ENCODE assay signal across 10 cellular contexts in the genomic region with DNA sequence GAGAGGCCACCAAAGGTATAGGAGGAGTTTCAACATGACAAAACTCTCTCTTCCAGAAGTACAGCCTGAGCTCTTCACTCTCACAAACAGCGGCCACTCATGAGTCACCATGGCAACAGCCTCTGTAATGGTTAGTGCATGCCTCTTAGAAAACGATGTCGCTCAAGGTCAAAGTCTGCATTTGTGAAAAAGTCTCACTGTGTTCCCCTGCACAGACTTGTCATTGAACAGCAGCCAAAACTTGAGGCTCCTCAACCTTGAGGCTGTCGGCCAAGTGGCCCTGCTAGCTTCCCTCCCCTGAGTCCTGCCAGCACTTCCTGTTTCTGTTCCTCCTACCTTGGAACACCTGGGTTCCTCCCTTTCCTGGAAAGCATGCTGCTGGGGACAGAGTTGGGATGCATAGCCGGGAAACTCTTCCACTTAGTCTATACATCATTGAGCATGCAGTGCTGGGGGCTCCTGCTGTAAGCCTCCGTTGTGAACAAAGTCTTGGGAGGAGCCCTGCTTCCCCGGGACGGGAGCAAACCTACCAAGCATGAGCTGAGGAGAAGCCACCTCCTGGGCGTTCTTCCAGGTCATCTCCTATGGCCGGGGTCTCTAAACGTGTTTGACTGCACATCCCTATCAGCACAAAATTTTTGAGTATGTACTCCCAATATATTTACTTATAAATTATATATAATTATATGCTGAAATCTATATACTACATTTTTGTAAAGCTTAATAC.
DNase-seq lines count a peak whose midpoint lies in the region; ATAC-seq and TF ChIP-seq lines count a peak whose summit lies in the region.
"Had no signal": no experiment of that assay in that cellular context is flagged by ENCODE, and none has a peak within 500 bp of the region (broad histone marks: within the 10 kb centered on the region; RNA-seq: fewer than 3 reads in every experiment).

No MANE protein-coding gene starts in this region.

- H3K4me1 ChIP-seq in CD8-positive, alpha-beta T cell (ENCODE audit: insufficient read depth, low read length), result no peaks in the 10 kb centered on the region
- H3K4me1 ChIP-seq: sigmoid colon had no signal

- no peak for TF ChIP-seq CTCF in retinal pigment epithelial cell (conservative IDR thresholded peaks at IDR 0.05; ENCODE audit: low read depth, low read length)
- no peak for TF ChIP-seq CTCF in CD8-positive, alpha-beta T cell (IDR thresholded peaks at IDR 0.05)

- intact Hi-C loops in CD8-positive, alpha-beta T cell (cut with DNase I, micrococcal nuclease), result no loop called here

- no peaks in the 10 kb centered on the region for H3K27me3 ChIP-seq in CD8-positive, alpha-beta T cell (ENCODE audit: insufficient read depth, low read length)
- H3K27me3 ChIP-seq: sigmoid colon had no signal

- H3K27ac ChIP-seq in CD8-positive, alpha-beta T cell (ENCODE audit: low read depth, low read length), result no peak overlapping the region
- H3K27ac ChIP-seq: 22Rv1, sigmoid colon had no signal

- H3K36me3 ChIP-seq in CD8-positive, alpha-beta T cell (ENCODE audit: insufficient read depth, low read length), result no peaks in the 10 kb centered on the region
- H3K36me3 ChIP-seq: sigmoid colon had no signal

- no peaks in the 10 kb centered on the region for H3K9me3 ChIP-seq in CD8-positive, alpha-beta T cell (ENCODE audit: low read length)
- H3K9me3 ChIP-seq: sigmoid colon had no signal

- POLR2A ChIA-PET in CD8-positive, alpha-beta T cell (lab: Charles Lee), result no interaction called here

- no peaks in the 10 kb centered on the region for H3K36me3 Mint-ChIP-seq in CD8-positive, alpha-beta T cell

- no peaks in the 10 kb centered on the region for H3K9me3 Mint-ChIP-seq in CD8-positive, alpha-beta T cell

- no peak for ATAC-seq in CD8-positive, alpha-beta T cell

- peak; percentile 71 for DNase-seq in DMS 273 (lab: John Stamatoyannopoulos, UW; ENCODE audit: unreplicated experiment)
- DNase-seq in DMS 273 treated with DMSO at 0.1 percent for 48 hours (lab: John Stamatoyannopoulos, UW), result no peak
- peak; percentile 3 for DNase-seq in NCI-H446 treated with DMSO at 0.1 percent for 48 hours (lab: John Stamatoyannopoulos, UW)
- peak; percentile 19 for DNase-seq in fibroblast of gingiva (ENCODE audit: low read depth)
- peak; percentile 5 for DNase-seq in retinal pigment epithelial cell (ENCODE audit: low read depth)
- no peak for DNase-seq in effector CD8-positive, alpha-beta T cell (lab: John Stamatoyannopoulos, UW)
- no peak for DNase-seq in GM19240 (ENCODE audit: insufficient read length, low spot score)
- DNase-seq in CD8-positive, alpha-beta T cell, result no peak
- DNase-seq: sigmoid colon had no signal

- H3K27me3 Mint-ChIP-seq in CD8-positive, alpha-beta T cell (ENCODE audit: low read depth), result peaks cover 7% of the 10 kb centered on the region

- CTCF ChIA-PET in CD8-positive, alpha-beta T cell (lab: Charles Lee), result no interaction called here

- H3K4me3 Mint-ChIP-seq in CD8-positive, alpha-beta T cell, result no peak overlapping the region

- H3K4me3 ChIP-seq in retinal pigment epithelial cell (ENCODE audit: low read length), result peak overlapping the region; percentile 20
- H3K4me3 ChIP-seq in CD8-positive, alpha-beta T cell (ENCODE audit: low read depth, low read length), result no peak overlapping the region
- H3K4me3 ChIP-seq: sigmoid colon had no signal

- no peaks in the 10 kb centered on the region for H3K4me1 Mint-ChIP-seq in CD8-positive, alpha-beta T cell (ENCODE audit: low read depth)

- H3K27ac Mint-ChIP-seq in CD8-positive, alpha-beta T cell, result no peak overlapping the region

Comparison
In these comparisons a context has a peak if more than half of its experiments do, and no peak if none do; other contexts are left out.
1. DNase-seq: peak in DMS 273 (single experiment), NCI-H446 treated with DMSO at 0.1 percent for 48 hours (single experiment), fibroblast of gingiva (single experiment) and retinal pigment epithelial cell (single experiment); none in DMS 273 treated with DMSO at 0.1 percent for 48 hours (single experiment), effector CD8-positive, alpha-beta T cell (single experiment), GM19240 (single experiment) and CD8-positive, alpha-beta T cell (0 of 7).